ENCODE assay signal across 19 cellular contexts in the genomic region with DNA sequence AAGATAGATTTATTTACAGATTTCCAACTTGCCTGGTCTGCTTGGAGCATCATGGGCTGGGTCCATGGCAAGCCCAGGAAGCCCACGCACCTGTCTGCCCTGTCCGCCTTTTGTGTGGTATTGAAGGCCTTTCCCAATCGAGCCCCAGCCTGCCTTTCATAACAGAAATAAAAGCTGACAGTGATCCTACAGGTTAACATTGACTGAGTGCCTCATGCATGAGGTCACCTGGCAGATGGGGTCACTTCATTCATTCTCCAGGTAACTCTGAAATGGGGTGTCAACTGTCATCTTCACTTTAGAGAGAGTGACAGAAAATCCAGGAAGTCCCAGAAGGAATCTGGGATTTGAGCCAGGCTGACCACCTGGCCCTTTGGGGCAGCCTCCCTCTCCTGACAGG.
"Had no signal": no experiment of that assay in that cellular context is flagged by ENCODE, and none has a peak within 500 bp of the region (broad histone marks: within the 10 kb centered on the region; RNA-seq: fewer than 3 reads in every experiment).

No MANE protein-coding gene starts in this region.

- H3K4me3 ChIP-seq: body of pancreas, esophagus muscularis mucosa, mucosa of descending colon, upper lobe of left lung had no signal

- H3K9me3 Mint-ChIP-seq: naive thymus-derived CD8-positive, alpha-beta T cell had no signal

- H3K36me3 Mint-ChIP-seq: activated naive CD4-positive, alpha-beta T cell treated with anti-CD3 and anti-CD28 coated beads, Interleukin-2, amount 50 U/mL, for 72 hours; naive thymus-derived CD8-positive, alpha-beta T cell had no signal

- ATAC-seq: activated CD4-positive, CD25-positive, alpha-beta regulatory T cell treated with anti-CD3 and anti-CD28 coated beads, Interleukin-2, amount 50 U/mL, for 24 hours; activated naive CD4-positive, alpha-beta T cell treated with anti-CD3 and anti-CD28 coated beads, Interleukin-2, amount 50 U/mL, for 72 hours; body of pancreas; mucosa of descending colon; naive thymus-derived CD8-positive, alpha-beta T cell; stimulated activated naive CD8-positive, alpha-beta T cell treated with anti-CD3 and anti-CD28 coated beads, Interleukin-15, Interleukin-2, amounts not matched to agents 100 U/mL and 50 U/mL, for 24 hours had no signal

- H3K27ac Mint-ChIP-seq: immature natural killer cell had no signal

- DNase-seq: activated effector memory CD4-positive, alpha-beta T cell treated with Interleukin-2 at 50 U/mL for 16 hours; activated T-cell treated with anti-CD3 and anti-CD28 coated beads, Interleukin-2, amount 50 U/mL, for 1 hour; amniotic stem cell; body of pancreas; dermis blood vessel endothelial cell; foreskin fibroblast; glutamatergic neuron; immature natural killer cell; mucosa of descending colon; naive thymus-derived CD8-positive, alpha-beta T cell; nucleus accumbens; stimulated activated CD4-positive, alpha-beta T cell treated with anti-CD3 and anti-CD28 coated beads, Interleukin-2, amount 100 ng/mL, for 48 hours; stimulated activated naive CD8-positive, alpha-beta T cell treated with anti-CD3 and anti-CD28 coated beads, Interleukin-15, Interleukin-2, amounts not matched to agents 100 U/mL and 50 U/mL, for 24 hours; T-helper 2 cell; upper lobe of left lung had no signal

- FAIRE-seq: TTC549 had no signal

- H3K36me3 ChIP-seq: esophagus muscularis mucosa, upper lobe of left lung had no signal

- H3K27me3 ChIP-seq: body of pancreas had no signal

- H3K4me1 Mint-ChIP-seq: immature natural killer cell had no signal

- H3K4me3 Mint-ChIP-seq: immature natural killer cell; naive thymus-derived CD8-positive, alpha-beta T cell had no signal
